In the genomic region with DNA sequence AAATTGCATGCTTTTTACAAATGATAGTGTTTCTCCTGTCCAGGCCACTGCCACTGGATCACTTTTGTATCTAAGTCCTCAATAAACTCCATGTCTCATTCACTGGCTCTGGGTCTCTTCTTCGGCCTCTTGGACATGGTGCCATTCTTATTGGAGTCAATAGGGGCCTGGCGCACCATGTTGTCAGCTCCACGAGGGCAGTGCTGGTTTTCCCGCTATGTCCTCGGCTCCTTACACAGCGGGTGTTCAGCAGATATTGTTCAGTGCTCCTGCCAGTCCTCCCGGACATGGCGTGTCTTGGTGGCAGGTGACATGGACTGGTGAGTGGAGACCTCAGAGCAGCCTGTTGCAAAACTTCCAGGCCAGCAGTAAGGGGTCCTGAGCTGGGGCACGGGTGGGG, we compare ENCODE assay signal across 17 cellular contexts. TPM values are rescaled to one million over a fixed set of nuclear protein-coding genes. Genes with fewer than 3 reads are reported as not detected.
DNase-seq lines count a peak whose midpoint lies in the region; ATAC-seq, FAIRE-seq and TF ChIP-seq lines count a peak whose summit lies in the region.
"Had no signal": no experiment of that assay in that cellular context is flagged by ENCODE, and none has a peak within 500 bp of the region (broad histone marks: within the 10 kb centered on the region; RNA-seq: fewer than 3 reads in every experiment).

No MANE protein-coding gene starts in this region.

- H3K4me1 Mint-ChIP-seq in neural crest cell, result peaks cover 21% of the 10 kb centered on the region

- BruUV-seq in HepG2 (replicated peaks; lab: Mats Ljungman, UMichigan), result no TSS peak

- H3K79me2 ChIP-seq in HepG2 (ENCODE audit: insufficient read depth, low read length) (peaks cover 12% of the 10 kb centered on the region), Karpas-422 (ENCODE audit: low read length) (peaks cover 12% of the 10 kb centered on the region)

- no peak for DNase-seq in HepG2 (ENCODE audit: low spot score)
- DNase-seq in right lobe of liver, result no peak
- DNase-seq in colonic mucosa, result no peak
- no peak for DNase-seq in neural crest cell (ENCODE audit: low read depth, low spot score)
- no peak for DNase-seq in DMS153 (lab: John Stamatoyannopoulos, UW)
- DNase-seq in Karpas-422, result no peak
- no peak for DNase-seq in activated T-cell treated with anti-CD3 and anti-CD28 coated beads, Interleukin-2, amount 50 U/mL, for 1 hour
- DNase-seq: ACHN; C1 segment of cervical spinal cord; CD4-positive, alpha-beta memory T cell; DND-41; GDM1 had no signal

- H3K4me3 Mint-ChIP-seq in neural crest cell, result peak overlapping the region; percentile 27
- H3K4me3 Mint-ChIP-seq: CD4-positive, alpha-beta memory T cell had no signal

- POLR2A ChIA-PET in HepG2 (lab: Yijun Ruan, JAX), result interaction anchor here (2.3 kb wide), 1 partner anchor 33 kb away, joined by 12 read pairs; no protein-coding TSS in a partner anchor

- WGBS in HepG2 (ENCODE audit: low lambda C conversion rate), result 88% methylated on average over 9 of the region's 9 CpGs
- WGBS in right lobe of liver (ENCODE audit: insufficient coverage, low coverage, low lambda C conversion rate, missing lambda C conversion rate), result 100% methylated on average over 1 of the region's 9 CpGs

- intact Hi-C loops in HepG2 (cut with micrococcal nuclease; ENCODE audit: unreplicated experiment) (no loop called here), right lobe of liver (cut with DNase I) (no loop called here), colonic mucosa (cut with DNase I) (no loop called here)

- H3K4me3 ChIP-seq in HepG2 (replicated peaks in 1 of 3; ENCODE audit: insufficient read depth in 1 of 3, low read depth in 2 of 3, low read length in 3 of 3) (no peak overlapping the region), right lobe of liver (no peak overlapping the region), colonic mucosa (no peak overlapping the region), Karpas-422 (ENCODE audit: low read length) (no peak overlapping the region)

- TF ChIP-seq POLR2A in HepG2 (IDR thresholded peaks at IDR 0.05; ENCODE audit: insufficient read depth in 1 of 2, low read depth in 2 of 2, low read length in 2 of 2) (no peak), right lobe of liver (IDR thresholded peaks at IDR 0.05) (no peak)

- H3K36me3 ChIP-seq in HepG2 (replicated peaks in 1 of 2; ENCODE audit: control insufficient read depth in 1 of 2, insufficient read depth in 2 of 2, low read length in 2 of 2) (no peaks in the 10 kb centered on the region), right lobe of liver (no peaks in the 10 kb centered on the region), colonic mucosa (no peaks in the 10 kb centered on the region), Karpas-422 (ENCODE audit: insufficient read depth, low read length) (no peaks in the 10 kb centered on the region)

- H3K4me2 ChIP-seq in HepG2 (ENCODE audit: low read depth, low read length) (no peak overlapping the region), Karpas-422 (ENCODE audit: low read depth, low read length, poor library complexity, severe bottlenecking) (no peak overlapping the region)

- CTCF ChIA-PET in HepG2 (lab: Yijun Ruan, JAX; ENCODE audit: low intra/inter-chr PET ratio, low total read pairs), result no interaction called here

- H3K9me3 Mint-ChIP-seq in neural crest cell, result no peaks in the 10 kb centered on the region
- H3K9me3 Mint-ChIP-seq: CD4-positive, alpha-beta memory T cell had no signal

- FAIRE-seq in HepG2 (lab: Jason Lieb, UNC), result no peak
- FAIRE-seq: D721Med, GM12892 had no signal

- peaks cover 6% of the 10 kb centered on the region for H3K27me3 Mint-ChIP-seq in neural crest cell (ENCODE audit: low read depth)
- H3K27me3 Mint-ChIP-seq: CD4-positive, alpha-beta memory T cell had no signal

- H3K9me3 ChIP-seq in HepG2 (ENCODE audit: low read length), result no peaks in the 10 kb centered on the region
- H3K9me3 ChIP-seq in right lobe of liver, result no peaks in the 10 kb centered on the region
- no peaks in the 10 kb centered on the region for H3K9me3 ChIP-seq in colonic mucosa
- no peaks in the 10 kb centered on the region for H3K9me3 ChIP-seq in Karpas-422 (ENCODE audit: low read length)

- in situ Hi-C loops in HepG2 (cut with HindIII; ENCODE audit: extremely low pct_ligation_motif_present, low pct_unique_long_range_greater_than_20kb), result loop anchor here (5.0 kb wide), 1 partner anchor 34 kb away; no protein-coding TSS in a partner anchor

- peak overlapping the region; percentile 44 for H3K27ac ChIP-seq in HepG2 (ENCODE audit: extremely low read length, insufficient read depth, low read length)
- no peak overlapping the region for H3K27ac ChIP-seq in right lobe of liver
- H3K27ac ChIP-seq in colonic mucosa, result peak overlapping the region; percentile 29
- H3K27ac ChIP-seq in Karpas-422 (ENCODE audit: low read length), result no peak overlapping the region

- no peak overlapping the region for H3K9ac ChIP-seq in HepG2 (ENCODE audit: insufficient read depth, low read depth, low read length)
- no peak overlapping the region for H3K9ac ChIP-seq in colonic mucosa (ENCODE audit: low read depth in 2 of 2, low read length in 2 of 2)
- no peak overlapping the region for H3K9ac ChIP-seq in Karpas-422 (ENCODE audit: low read length)

- TF ChIP-seq EP300 in HepG2 (IDR thresholded peaks at IDR 0.05; ENCODE audit: low read depth in 2 of 2, low read length in 2 of 2), result no peak
- TF ChIP-seq EP300 in HepG2 (CRISPR knock-in tag; IDR thresholded peaks at IDR 0.05; ENCODE audit: borderline replicate concordance), result no peak

- ATAC-seq in HepG2 (no peak), right lobe of liver (no peak), GM19452 (IDR thresholded peaks at IDR 0.05; ENCODE audit: unreplicated experiment) (no peak)

- no peaks in the 10 kb centered on the region for H3K9me2 ChIP-seq in Karpas-422 (replicated peaks; ENCODE audit: insufficient read depth, low read length)

- H3K27me3 ChIP-seq in HepG2 (ENCODE audit: control insufficient read depth in 1 of 2, insufficient read depth in 2 of 2, low read length in 2 of 2) (no peaks in the 10 kb centered on the region), right lobe of liver (no peaks in the 10 kb centered on the region), colonic mucosa (no peaks in the 10 kb centered on the region), Karpas-422 (ENCODE audit: low read length) (no peaks in the 10 kb centered on the region)

- H4K20me1 ChIP-seq in HepG2 (ENCODE audit: insufficient read depth, low read length) (peaks cover 7% of the 10 kb centered on the region; the same call in 1 of the 2 replicates), Karpas-422 (ENCODE audit: insufficient read depth, low read depth, low read length) (no peaks in the 10 kb centered on the region; the same call in 1 of the 2 replicates)

- H2AFZ ChIP-seq in HepG2 (ENCODE audit: low read length) (no peak overlapping the region), Karpas-422 (ENCODE audit: low read length) (no peak overlapping the region)

- no peak overlapping the region for H3K27ac Mint-ChIP-seq in neural crest cell (ENCODE audit: unreplicated experiment)

- TF ChIP-seq RAD21 in HepG2 (CRISPR knock-in tag; IDR thresholded peaks at IDR 0.05), result no peak

- H3K36me3 Mint-ChIP-seq in neural crest cell (ENCODE audit: low read depth), result no peaks in the 10 kb centered on the region

- peaks cover 48% of the 10 kb centered on the region for H3K4me1 ChIP-seq in HepG2 (ENCODE audit: insufficient read depth, low read length)
- H3K4me1 ChIP-seq in right lobe of liver, result peaks cover 0 to 10% (median 3%) of the 10 kb centered on the region in 4 donors
- H3K4me1 ChIP-seq in colonic mucosa, result no peaks in the 10 kb centered on the region
- peaks cover 17% of the 10 kb centered on the region for H3K4me1 ChIP-seq in Karpas-422 (ENCODE audit: low read length)

- TF ChIP-seq CTCF in HepG2 (CRISPR knock-in tag; IDR thresholded peaks at IDR 0.05), result no peak
- no peak for TF ChIP-seq CTCF in right lobe of liver (IDR thresholded peaks at IDR 0.05)
- TF ChIP-seq CTCF in colonic mucosa (IDR thresholded peaks at IDR 0.05), result no peak
- TF ChIP-seq CTCF in neural crest cell (conservative IDR thresholded peaks at IDR 0.05), result no peak

RNA-seq across cellular contexts. Expression of gene FAM118A, which starts 3.6 kb away (rescaled TPM):
- total RNA-seq in HepG2 (2016; rRNA removed; fragmentation: Illumina TruSeq; extraction: Trizol) (26.4 and 36.7 TPM in 2 replicates), right lobe of liver (10 to 100 TPM in 4 of 6 experiments, 1 to 10 TPM in 2; 5.6 to 43.0 (median 17.3) TPM), colonic mucosa (10 to 100 TPM; 36.1 to 75.3 TPM), neural crest cell (60.7 and 64.8 TPM in 2 replicates)
- total RNA-seq in HepG2 (2016; cell fraction: cytosol; rRNA removed; fragmentation: Illumina TruSeq; extraction: Trizol; ENCODE audit: low read depth), result 28.0 and 29.8 TPM in 2 replicates
- 25.8 and 32.7 TPM in 2 replicates for total RNA-seq in HepG2 (2016; cell fraction: insoluble cytoplasmic fraction; rRNA removed; fragmentation: Illumina TruSeq; extraction: Trizol)
- 21.5 TPM in 2 replicates for total RNA-seq in HepG2 (2016; cell fraction: membrane; rRNA removed; fragmentation: Illumina TruSeq; extraction: Trizol)
- total RNA-seq in HepG2 (2016; cell fraction: nucleus; rRNA removed; fragmentation: Illumina TruSeq; extraction: Trizol), result 34.3 and 41.9 TPM in 2 replicates
- 48.2 TPM in 2 replicates for polyA plus RNA-seq in HepG2 (2011; rRNA removed)
- polyA plus RNA-seq in HepG2 (2011; cell fraction: cytosol; rRNA removed), result 24.5 and 25.4 TPM in 2 replicates
- polyA plus RNA-seq in HepG2 (2011; cell fraction: nucleus; rRNA removed), result 91.1 and 92.6 TPM in 2 replicates
- 34.1 and 39.4 TPM in 2 replicates for polyA plus RNA-seq in HepG2 (2012)
- 8.3 and 8.5 TPM in 2 replicates for polyA plus RNA-seq in HepG2 (2016; cell fraction: cytosol; fragmentation: Illumina TruSeq; extraction: Trizol; ENCODE audit: low read depth)
- polyA plus RNA-seq in HepG2 (2016; cell fraction: insoluble cytoplasmic fraction; fragmentation: Illumina TruSeq; extraction: Trizol; ENCODE audit: low read depth), result 26.6 and 30.9 TPM in 2 replicates
- 15.4 and 16.9 TPM in 2 replicates for polyA plus RNA-seq in HepG2 (2016; cell fraction: membrane; fragmentation: Illumina TruSeq; extraction: Trizol; ENCODE audit: low read depth)
- polyA plus RNA-seq in HepG2 (2016; cell fraction: nucleus; fragmentation: Illumina TruSeq; extraction: Trizol; ENCODE audit: insufficient read depth, low read depth), result 87.6 and 89.2 TPM in 2 replicates
- 15.6 and 49.1 TPM in 2 replicates for polyA minus RNA-seq in HepG2 (2011; rRNA and poly(A)+ RNA removed; ENCODE audit: low replicate concordance)
- 12.3 and 12.7 TPM in 2 replicates for polyA minus RNA-seq in HepG2 (2011; cell fraction: cytosol; rRNA and poly(A)+ RNA removed)
- polyA minus RNA-seq in HepG2 (2011; cell fraction: nucleus; rRNA and poly(A)+ RNA removed), result 57.0 and 67.1 TPM in 2 replicates
- 72.2 and 83.3 TPM in 2 replicates for total RNA-seq in Karpas-422 (2014; rRNA removed; shearing (Covaris generic); ENCODE audit: low replicate concordance)

RNA-seq across cellular contexts. Expression of gene UPK3A, which starts 21.4 kb away (rescaled TPM):
- total RNA-seq in HepG2 (2016; rRNA removed; fragmentation: Illumina TruSeq; extraction: Trizol), result 10.0 and 10.5 TPM in 2 replicates
- 9.4 and 11.8 TPM in 2 replicates for total RNA-seq in HepG2 (2016; cell fraction: cytosol; rRNA removed; fragmentation: Illumina TruSeq; extraction: Trizol; ENCODE audit: low read depth)
- 9.5 and 11.5 TPM in 2 replicates for total RNA-seq in HepG2 (2016; cell fraction: insoluble cytoplasmic fraction; rRNA removed; fragmentation: Illumina TruSeq; extraction: Trizol)
- 10.2 and 12.3 TPM in 2 replicates for total RNA-seq in HepG2 (2016; cell fraction: membrane; rRNA removed; fragmentation: Illumina TruSeq; extraction: Trizol)
- total RNA-seq in HepG2 (2016; cell fraction: nucleus; rRNA removed; fragmentation: Illumina TruSeq; extraction: Trizol), result 3.3 and 4.2 TPM in 2 replicates
- polyA plus RNA-seq in HepG2 (2011; rRNA removed), result 12.2 and 13.8 TPM in 2 replicates
- polyA plus RNA-seq in HepG2 (2011; cell fraction: cytosol; rRNA removed), result 10.6 and 20.2 TPM in 2 replicates
- polyA plus RNA-seq in HepG2 (2011; cell fraction: nucleus; rRNA removed), result 5.9 and 7.2 TPM in 2 replicates
- 4.3 and 11.1 TPM in 2 replicates for polyA plus RNA-seq in HepG2 (2012)
- polyA plus RNA-seq in HepG2 (2016; cell fraction: cytosol; fragmentation: Illumina TruSeq; extraction: Trizol; ENCODE audit: low read depth), result 14.1 and 18.5 TPM in 2 replicates
- polyA plus RNA-seq in HepG2 (2016; cell fraction: insoluble cytoplasmic fraction; fragmentation: Illumina TruSeq; extraction: Trizol; ENCODE audit: low read depth), result 14.2 and 18.6 TPM in 2 replicates
- polyA plus RNA-seq in HepG2 (2016; cell fraction: membrane; fragmentation: Illumina TruSeq; extraction: Trizol; ENCODE audit: low read depth), result 13.4 and 14.9 TPM in 2 replicates
- 12.3 and 12.7 TPM in 2 replicates for polyA plus RNA-seq in HepG2 (2016; cell fraction: nucleus; fragmentation: Illumina TruSeq; extraction: Trizol; ENCODE audit: insufficient read depth, low read depth)
- 30.1 TPM in 1 of 2 replicates, not detected in the other for polyA minus RNA-seq in HepG2 (2011; rRNA and poly(A)+ RNA removed; ENCODE audit: low replicate concordance)
- polyA minus RNA-seq in HepG2 (2011; cell fraction: cytosol; rRNA and poly(A)+ RNA removed), result 3.4 and 3.6 TPM in 2 replicates
- polyA minus RNA-seq in HepG2 (2011; cell fraction: nucleus; rRNA and poly(A)+ RNA removed), result 2.2 and 3.2 TPM in 2 replicates
- total RNA-seq in right lobe of liver, result not detected
- total RNA-seq in colonic mucosa, result 1 to 10 TPM in 1 of 2 donors, under 1 TPM in 1; 0.32 to 3.6 TPM
- total RNA-seq in neural crest cell, result not detected in 2 replicates
- total RNA-seq in Karpas-422 (2014; rRNA removed; shearing (Covaris generic); ENCODE audit: low replicate concordance), result not detected in 2 replicates
- total RNA-seq: A172; CD4-positive, alpha-beta memory T cell; H4 had no signal
- polyA plus RNA-seq: CD4-positive, alpha-beta memory T cell had no signal

Comparison
In these comparisons a context has a peak if more than half of its experiments do, and no peak if none do; other contexts are left out.
1. H3K27ac ChIP-seq: peak in HepG2 (single experiment) and colonic mucosa (single experiment); none in right lobe of liver (0 of 3) and Karpas-422 (single experiment).